ENCODE assay signal across 8 cellular contexts in the genomic region with DNA sequence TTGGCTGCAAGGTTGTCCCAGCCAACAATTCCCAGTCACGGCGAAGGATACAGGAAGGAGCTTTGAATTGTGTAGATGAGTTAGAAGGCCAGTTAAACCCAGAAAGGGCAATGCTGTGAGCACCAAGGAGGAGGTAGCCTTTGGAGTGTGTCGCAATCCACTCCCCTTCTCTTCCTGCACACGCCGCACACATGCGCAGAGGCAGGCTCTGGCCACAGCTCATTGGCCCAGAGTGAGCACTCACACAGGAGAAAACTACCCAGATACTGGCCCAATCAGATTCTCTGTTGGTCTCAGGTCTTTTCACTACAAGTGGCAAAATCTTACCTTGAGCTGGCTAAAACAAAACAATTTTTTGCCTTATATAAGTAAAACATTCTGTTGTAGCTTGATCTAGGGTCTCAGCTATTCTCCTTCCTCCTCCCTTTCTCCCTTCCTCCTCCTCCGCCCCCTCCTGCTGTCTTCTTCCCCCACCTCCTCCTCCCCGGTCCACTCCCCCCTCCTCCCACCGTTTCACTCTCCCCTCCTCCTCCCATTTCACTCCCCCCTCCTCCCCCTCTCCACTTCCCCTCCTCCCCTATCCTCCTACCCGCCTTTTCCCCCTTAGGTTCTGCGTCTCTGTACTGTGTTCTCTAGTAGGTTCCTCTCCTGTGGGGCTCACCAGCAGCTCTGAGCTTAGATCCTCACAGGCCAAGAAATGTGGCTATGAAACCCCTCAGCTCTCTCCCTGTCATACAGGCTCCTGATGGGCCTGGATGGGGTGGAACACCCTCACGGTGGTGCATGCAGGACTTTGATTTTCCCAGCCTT.
DNase-seq lines count a peak whose midpoint lies in the region; ATAC-seq lines count a peak whose summit lies in the region.

No MANE protein-coding gene starts in this region.

- peaks cover 53 to 66% (median 63%) of the 10 kb centered on the region in 3 donors for H3K4me1 Mint-ChIP-seq in naive B cell

- peak overlapping the region; percentile 60 to 97 (median 88) for H3K27ac Mint-ChIP-seq in naive B cell

- peak overlapping the region; percentile 48 to 85 (median 72) for H3K4me3 Mint-ChIP-seq in naive B cell

- no peaks in the 10 kb centered on the region for H3K27me3 Mint-ChIP-seq in naive B cell

- ATAC-seq in HG03108 (IDR thresholded peaks at IDR 0.05; ENCODE audit: unreplicated experiment): peak; percentile 11
- peak; percentile 75 to 79 for ATAC-seq in naive B cell (ENCODE audit: low read depth in 2 of 2)

- DNase-seq in GF-D8 (lab: John Stamatoyannopoulos, UW) (peak; percentile 68), activated T-cell treated with anti-CD3 and anti-CD28 coated beads for 48 hours (ENCODE audit: low read depth) (peak; percentile 29), naive B cell (peak; percentile 16), LoVo (ENCODE audit: low spot score) (no peak), dedifferentiated amniotic fluid mesenchymal stem cell (ENCODE audit: extremely low spot score) (no peak), ureter (ENCODE audit: low spot score) (no peak), NCI-H82 treated with DMSO at 0.1 percent for 48 hours (lab: John Stamatoyannopoulos, UW; ENCODE audit: unreplicated experiment) (no peak)

- H3K36me3 Mint-ChIP-seq in naive B cell: peaks cover 0 to 6% of the 10 kb centered on the region in 2 donors

- H3K9me3 Mint-ChIP-seq in naive B cell: peaks cover 0 to 4% (median 0%) of the 10 kb centered on the region in 7 donors

Comparison
In these comparisons a context has a peak if more than half of its experiments do, and no peak if none do; other contexts are left out.
1. DNase-seq: peak in GF-D8 (single experiment), activated T-cell treated with anti-CD3 and anti-CD28 coated beads for 48 hours (single experiment) and naive B cell (single experiment); none in LoVo (single experiment), dedifferentiated amniotic fluid mesenchymal stem cell (single experiment), ureter (single experiment) and NCI-H82 treated with DMSO at 0.1 percent for 48 hours (single experiment).